21 cellular contexts compared by ENCODE assay signal in the genomic region with DNA sequence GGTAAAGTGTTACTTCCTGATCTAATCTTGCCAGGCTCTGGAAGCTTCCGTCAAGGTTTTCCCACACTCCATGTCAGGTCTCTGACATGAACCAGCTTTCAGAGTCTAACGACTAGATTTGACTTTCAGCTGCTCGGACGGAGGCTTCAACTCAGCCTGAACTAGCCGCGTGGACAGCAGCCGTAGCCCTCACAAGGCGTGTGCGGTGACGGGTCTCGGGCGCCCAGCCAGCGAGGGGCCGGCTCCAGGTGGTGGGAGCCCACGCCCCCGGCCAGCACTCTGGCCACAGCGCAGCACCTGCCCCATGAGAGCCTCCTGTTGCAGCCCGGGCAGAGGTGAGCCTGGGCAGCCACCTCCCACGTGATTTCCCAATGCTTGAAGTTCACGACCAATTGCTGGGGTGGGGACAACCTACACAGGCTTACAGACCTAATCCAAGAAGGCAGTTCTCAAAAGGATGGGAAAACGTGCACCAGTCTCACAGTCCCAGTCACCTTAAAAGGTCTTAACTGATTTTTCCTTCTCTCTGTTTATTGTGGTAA. TPM values are rescaled to one million over a fixed set of nuclear protein-coding genes. Genes with fewer than 3 reads are reported as not detected.
DNase-seq lines count a peak whose midpoint lies in the region; ATAC-seq, FAIRE-seq and TF ChIP-seq lines count a peak whose summit lies in the region.
"Had no signal": no experiment of that assay in that cellular context is flagged by ENCODE, and none has a peak within 500 bp of the region (broad histone marks: within the 10 kb centered on the region; RNA-seq: fewer than 3 reads in every experiment).

No MANE protein-coding gene starts in this region.

- no peaks in the 10 kb centered on the region for H3K27me3 Mint-ChIP-seq in activated naive CD8-positive, alpha-beta T cell
- H3K27me3 Mint-ChIP-seq in activated naive CD8-positive, alpha-beta T cell treated with anti-CD3 and anti-CD28 coated beads for 36 hours, result no peaks in the 10 kb centered on the region
- H3K27me3 Mint-ChIP-seq: progenitor cell of endocrine pancreas had no signal

- intact Hi-C loops in kidney (cut with DNase I), result no loop called here

- H3K4me3 Mint-ChIP-seq in activated naive CD8-positive, alpha-beta T cell, result peak overlapping the region; percentile 17
- H3K4me3 Mint-ChIP-seq in activated naive CD8-positive, alpha-beta T cell treated with anti-CD3 and anti-CD28 coated beads for 36 hours, result no peak overlapping the region
- H3K4me3 Mint-ChIP-seq: endodermal cell had no signal

- H3K4me1 ChIP-seq in kidney (ENCODE audit: control insufficient read depth in 1 of 2, insufficient read depth in 1 of 2, low read depth in 1 of 2, low read length in 2 of 2) (peaks cover 39 to 45% of the 10 kb centered on the region in 2 donors), small intestine (ENCODE audit: control insufficient read depth in 2 of 2, insufficient read depth in 1 of 2, low read depth in 1 of 2, low read length in 1 of 2) (peaks cover 6 to 17% of the 10 kb centered on the region in 2 donors)

- H3K27ac Mint-ChIP-seq in activated naive CD8-positive, alpha-beta T cell, result no peak overlapping the region
- no peak overlapping the region for H3K27ac Mint-ChIP-seq in activated naive CD8-positive, alpha-beta T cell treated with anti-CD3 and anti-CD28 coated beads for 36 hours
- H3K27ac Mint-ChIP-seq: endodermal cell, progenitor cell of endocrine pancreas had no signal

- no peaks in the 10 kb centered on the region for H3K9me3 ChIP-seq in kidney (ENCODE audit: control insufficient read depth in 1 of 2, low read length in 2 of 2)
- H3K9me3 ChIP-seq in small intestine (ENCODE audit: control insufficient read depth, low read depth), result no peaks in the 10 kb centered on the region
- H3K9me3 ChIP-seq: vagina had no signal

- H3K27ac ChIP-seq in kidney (ENCODE audit: low read depth in 2 of 2, low read length in 2 of 2) (peak overlapping the region; percentile 8 to 45), small intestine (ENCODE audit: low read depth in 1 of 2, low read length in 1 of 2) (peak overlapping the region; percentile 36 to 41)

- H3K4me3 ChIP-seq in kidney (ENCODE audit: low read length in 2 of 2) (no peak overlapping the region), small intestine (ENCODE audit: low read depth in 1 of 2, low read length in 2 of 2) (no peak overlapping the region)
- H3K4me3 ChIP-seq: GM12878, lung, vagina had no signal

- no peak for TF ChIP-seq CTCF in kidney (IDR thresholded peaks at IDR 0.05; ENCODE audit: borderline replicate concordance, extremely low read depth, insufficient read depth)

- no peaks in the 10 kb centered on the region for H3K9me3 Mint-ChIP-seq in activated naive CD8-positive, alpha-beta T cell (ENCODE audit: low read depth)
- no peaks in the 10 kb centered on the region for H3K9me3 Mint-ChIP-seq in activated naive CD8-positive, alpha-beta T cell treated with anti-CD3 and anti-CD28 coated beads for 36 hours
- H3K9me3 Mint-ChIP-seq: endodermal cell had no signal

- H3K36me3 ChIP-seq in kidney (ENCODE audit: control insufficient read depth in 1 of 2, insufficient read depth in 2 of 2, low read length in 2 of 2) (no peaks in the 10 kb centered on the region), small intestine (ENCODE audit: control insufficient read depth in 2 of 2, insufficient read depth in 2 of 2, low read length in 2 of 2) (no peaks in the 10 kb centered on the region)
- H3K36me3 ChIP-seq: vagina had no signal

- no peak overlapping the region for H3K9ac ChIP-seq in kidney (ENCODE audit: low read length in 2 of 2)

- no peak for DNase-seq in activated naive CD8-positive, alpha-beta T cell treated with anti-CD3 and anti-CD28 coated beads for 36 hours
- DNase-seq in SHP77 treated with DMSO at 0.1 percent for 48 hours (lab: John Stamatoyannopoulos, UW) (peak; percentile 78), kidney (peak; percentile 78), small intestine (peak; percentile 86), NAMALWA (ENCODE audit: low spot score) (no peak), midbrain (lab: John Stamatoyannopoulos, UW) (no peak)
- DNase-seq: activated naive CD4-positive, alpha-beta T cell treated with anti-CD3 and anti-CD28 coated beads, Interleukin-2, amount 50 U/mL, for 16 hours; DMS153; endodermal cell; head of caudate nucleus; KBM-7; NCI-H1694 treated with DMSO at 0.1 percent for 48 hours; NCI-H2227 treated with DMSO at 0.1 percent for 48 hours; NK-92 treated with Interleukin-12 subunit alpha and Interleukin-12 subunit beta, amount 100 ng/mL, for 24 hours; SW 1271 had no signal

- H3K27me3 ChIP-seq in small intestine (ENCODE audit: control insufficient read depth in 2 of 2, insufficient read depth in 2 of 2, low read length in 2 of 2), result no peaks in the 10 kb centered on the region
- H3K27me3 ChIP-seq: vagina had no signal

- no peak for ATAC-seq in GM18498 (IDR thresholded peaks at IDR 0.05; ENCODE audit: unreplicated experiment)
- ATAC-seq: GM12878 had no signal

- FAIRE-seq in kidney (lab: Jason Lieb, UNC) (no peak), small intestine (lab: Jason Lieb, UNC) (no peak)
- FAIRE-seq: GM12878 had no signal

- H3K36me3 Mint-ChIP-seq in activated naive CD8-positive, alpha-beta T cell, result no peaks in the 10 kb centered on the region
- peaks cover 6% of the 10 kb centered on the region for H3K36me3 Mint-ChIP-seq in activated naive CD8-positive, alpha-beta T cell treated with anti-CD3 and anti-CD28 coated beads for 36 hours

- peaks cover 33% of the 10 kb centered on the region for H3K4me1 Mint-ChIP-seq in activated naive CD8-positive, alpha-beta T cell (ENCODE audit: low read depth)
- peaks cover 33% of the 10 kb centered on the region for H3K4me1 Mint-ChIP-seq in activated naive CD8-positive, alpha-beta T cell treated with anti-CD3 and anti-CD28 coated beads for 36 hours

- 12 to 57% (median 41%) methylated on average over 21 of the region's 21 CpGs for WGBS in small intestine, 3 donors

RNA-seq across cellular contexts. Expression of a gene that starts 45.5 kb away (rescaled TPM):
- total RNA-seq in activated naive CD8-positive, alpha-beta T cell treated with anti-CD3 and anti-CD28 coated beads for 36 hours, result 1 to 10 TPM; 8.8 to 9.0 TPM
- 68.0 TPM for total RNA-seq in kidney
- polyA plus RNA-seq in kidney (ENCODE audit: insufficient read depth, low read depth, low replicate concordance) (9.1 TPM), small intestine (10 to 100 TPM in 1 of 3 donors, 1 to 10 TPM in 2; 1.6 to 27.1 (median 3.2) TPM)

RNA-seq across cellular contexts. Expression of a gene that starts 46.3 kb away (rescaled TPM):
- 1 to 10 TPM; 1.2 to 1.3 TPM for total RNA-seq in activated naive CD8-positive, alpha-beta T cell treated with anti-CD3 and anti-CD28 coated beads for 36 hours
- 22.6 TPM for total RNA-seq in kidney
- polyA plus RNA-seq in kidney (ENCODE audit: insufficient read depth, low read depth, low replicate concordance), result 5.1 TPM
- polyA plus RNA-seq in small intestine, result 1 to 10 TPM in 1 of 3 donors, under 1 TPM in 2; 0.45 to 1.2 (median 0.81) TPM

Comparison
In these comparisons a context has a peak if more than half of its experiments do, and no peak if none do; other contexts are left out.
1. DNase-seq: peak in SHP77 treated with DMSO at 0.1 percent for 48 hours (single experiment), kidney (single experiment) and small intestine (single experiment); none in activated naive CD8-positive, alpha-beta T cell treated with anti-CD3 and anti-CD28 coated beads for 36 hours (single experiment), NAMALWA (single experiment) and midbrain (single experiment).
2. RNA of a gene that starts 46.3 kb away (total RNA-seq): 22.6 TPM in kidney (single experiment); 1.2 to 1.3 TPM in activated naive CD8-positive, alpha-beta T cell treated with anti-CD3 and anti-CD28 coated beads for 36 hours; every median in the first group is over 10 times any median in the second.